8 cellular contexts compared by ENCODE assay signal in genomic region chr4:152014280-152014679, GRCh38.
DNase-seq lines count a peak whose midpoint lies in the region; ATAC-seq and FAIRE-seq lines count a peak whose summit lies in the region.

No MANE protein-coding gene starts in this region.

- no peak for FAIRE-seq in urothelium cell line (lab: Jason Lieb, UNC)

- ATAC-seq in HG03442 (IDR thresholded peaks at IDR 0.05; ENCODE audit: unreplicated experiment) = peak; percentile 90
- ATAC-seq in stimulated activated naive CD8-positive, alpha-beta T cell treated with anti-CD3 and anti-CD28 coated beads, Interleukin-15, Interleukin-2, amounts not matched to agents 100 U/mL and 50 U/mL, for 24 hours = peak; percentile 68

- DNase-seq in activated CD4-positive, CD25-positive, alpha-beta regulatory T cell treated with anti-CD3 and anti-CD28 coated beads, Interleukin-2, amount 50 U/mL, for 16 hours (ENCODE audit: low read depth, low spot score) = peak; percentile 2
- DNase-seq in activated CD4-positive, CD25-positive, alpha-beta regulatory T cell (lab: John Stamatoyannopoulos, UW) = no peak
- peak; percentile 51 to 53 for DNase-seq in activated T-cell treated with anti-CD3 and anti-CD28 coated beads, Interleukin-2, amount 50 U/mL, for 48 hours
- DNase-seq in stimulated activated naive CD8-positive, alpha-beta T cell treated with anti-CD3 and anti-CD28 coated beads, Interleukin-15, Interleukin-2, amounts not matched to agents 100 U/mL and 50 U/mL, for 24 hours = peak; percentile 45
- no peak for DNase-seq in urothelium cell line (ENCODE audit: low spot score)
- DNase-seq in C1 segment of cervical spinal cord (lab: John Stamatoyannopoulos, UW) = no peak
- DNase-seq in amygdala (lab: John Stamatoyannopoulos, UW) = no peak

Comparison
In these comparisons a context has a peak if more than half of its experiments do, and no peak if none do; other contexts are left out.
1. DNase-seq: peak in activated CD4-positive, CD25-positive, alpha-beta regulatory T cell treated with anti-CD3 and anti-CD28 coated beads, Interleukin-2, amount 50 U/mL, for 16 hours (single experiment), activated T-cell treated with anti-CD3 and anti-CD28 coated beads, Interleukin-2, amount 50 U/mL, for 48 hours (2 of 2) and stimulated activated naive CD8-positive, alpha-beta T cell treated with anti-CD3 and anti-CD28 coated beads, Interleukin-15, Interleukin-2, amounts not matched to agents 100 U/mL and 50 U/mL, for 24 hours (single experiment); none in activated CD4-positive, CD25-positive, alpha-beta regulatory T cell (0 of 4), urothelium cell line (single experiment), C1 segment of cervical spinal cord (0 of 14) and amygdala (0 of 56).